ENCODE assay signal across 8 cellular contexts in the genomic region with DNA sequence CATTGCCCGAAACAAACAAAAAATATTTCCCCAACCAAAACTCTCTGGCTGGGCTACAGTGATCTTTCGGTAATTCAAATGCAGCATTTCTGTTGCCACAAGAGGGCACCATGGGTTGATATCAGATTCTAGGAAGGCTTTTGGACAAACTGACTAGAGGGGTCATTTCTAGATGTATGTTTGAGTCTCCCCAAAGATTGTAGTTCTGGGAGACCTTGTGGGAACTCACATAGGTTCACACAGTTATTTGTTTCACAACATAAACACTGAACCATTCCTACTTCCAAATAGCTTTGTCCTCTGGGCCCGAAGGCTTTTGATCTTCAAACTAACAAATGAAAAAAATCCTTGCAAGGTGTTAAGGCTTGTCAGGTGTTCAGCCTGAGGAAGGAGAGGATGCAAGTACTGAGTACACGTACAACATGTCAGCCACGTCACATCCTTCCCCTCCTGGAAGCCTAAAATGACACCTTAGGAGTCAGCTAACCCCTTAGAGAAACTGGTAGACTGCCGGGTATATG. TPM values are rescaled to one million over a fixed set of nuclear protein-coding genes. Genes with fewer than 3 reads are reported as not detected.
DNase-seq lines count a peak whose midpoint lies in the region; ATAC-seq and TF ChIP-seq lines count a peak whose summit lies in the region.

No MANE protein-coding gene starts in this region.

- no peaks in the 10 kb centered on the region for H3K27me3 ChIP-seq in ascending aorta
- H3K27me3 ChIP-seq in hepatocyte = no peaks in the 10 kb centered on the region
- no peaks in the 10 kb centered on the region for H3K27me3 ChIP-seq in spleen (replicated peaks in 1 of 7)

- DNase-seq in NK-92 treated with Interleukin-12 subunit alpha and Interleukin-12 subunit beta, amount 100 ng/mL, for 24 hours (lab: John Stamatoyannopoulos, UW) = peak; percentile 24
- DNase-seq in NK-92 (lab: John Stamatoyannopoulos, UW; ENCODE audit: unreplicated experiment) (no peak), SHP77 (lab: John Stamatoyannopoulos, UW) (peak; percentile 5 to 23), ascending aorta (ENCODE audit: low spot score in 2 of 2) (peak in 1 of 2 donors; percentile 73), hepatocyte (ENCODE audit: low spot score) (peak; percentile 58), spleen (no peak), DMS153 (lab: John Stamatoyannopoulos, UW) (no peak)

- 57% methylated on average over 6 of the region's 6 CpGs for WGBS in hepatocyte (ENCODE audit: low lambda C conversion rate, missing lambda C conversion rate)
- WGBS in spleen, 5 donors = 40 to 45% (median 42%) methylated on average over 6 of the region's 6 CpGs

- TF ChIP-seq POLR2A in spleen (IDR thresholded peaks at IDR 0.05) = no peak

- no peaks in the 10 kb centered on the region for H3K4me1 ChIP-seq in ascending aorta
- H3K4me1 ChIP-seq in hepatocyte (ENCODE audit: insufficient read depth) = no peaks in the 10 kb centered on the region
- H3K4me1 ChIP-seq in spleen = peaks cover 0 to 31% (median 13%) of the 10 kb centered on the region in 6 donors

- H3K9me2 ChIP-seq in hepatocyte (replicated peaks; ENCODE audit: insufficient read depth) = no peaks in the 10 kb centered on the region

- TF ChIP-seq CTCF in ascending aorta (IDR thresholded peaks at IDR 0.05) (peak; percentile 56 to 76 (median 58)), hepatocyte (IDR thresholded peaks at IDR 0.05; ENCODE audit: poor library complexity) (peak; percentile 68), spleen (IDR thresholded peaks at IDR 0.05 in 8 of 11, conservative IDR thresholded peaks at IDR 0.05 in 3 of 11) (peak; percentile 48 to 88 (median 80))

- peak; percentile 69 for ATAC-seq in HG03439 (IDR thresholded peaks at IDR 0.05; ENCODE audit: unreplicated experiment)

- intact Hi-C loops in ascending aorta (cut with DNase I) (loop anchor here (5.0 kb wide), 1 partner anchor 62 kb away; no protein-coding TSS in a partner anchor), spleen (cut with DNase I; ENCODE audit: low total_unique reads) (loop anchor here (5.0 to 10.0 kb wide), 2 partner anchors 73 to 390 kb away; partner anchors contain the start of gene RBM17)

- H4K20me1 ChIP-seq in hepatocyte (ENCODE audit: insufficient read depth, poor library complexity, severe bottlenecking) = no peaks in the 10 kb centered on the region

- H3K9me3 ChIP-seq in ascending aorta = no peaks in the 10 kb centered on the region
- H3K9me3 ChIP-seq in hepatocyte (ENCODE audit: low read depth) = no peaks in the 10 kb centered on the region
- no peaks in the 10 kb centered on the region for H3K9me3 ChIP-seq in spleen

- no peak overlapping the region for H3K4me2 ChIP-seq in hepatocyte

- H3K4me3 ChIP-seq in ascending aorta = no peak overlapping the region
- H3K4me3 ChIP-seq in hepatocyte = no peak overlapping the region
- no peak overlapping the region for H3K4me3 ChIP-seq in spleen

- no peaks in the 10 kb centered on the region for H3K36me3 ChIP-seq in ascending aorta
- no peaks in the 10 kb centered on the region for H3K36me3 ChIP-seq in hepatocyte (replicated peaks; ENCODE audit: insufficient read depth, low read depth)
- H3K36me3 ChIP-seq in spleen = peaks cover 0 to 15% (median 0%) of the 10 kb centered on the region in 6 donors

- no peak overlapping the region for H2AFZ ChIP-seq in hepatocyte

- H3K79me2 ChIP-seq in hepatocyte = no peaks in the 10 kb centered on the region

- H3K27ac ChIP-seq in ascending aorta (no peak overlapping the region), hepatocyte (no peak overlapping the region), spleen (peak overlapping the region in 5 of 8 donors; percentile 13 to 69 (median 38))

RNA-seq across cellular contexts. Expression of gene IL15RA, which starts 37.0 kb away (rescaled TPM):
- total RNA-seq in ascending aorta = 24.8 TPM
- total RNA-seq in hepatocyte = 2.4 and 4.1 TPM in 2 replicates
- 3.8 and 4.2 TPM in 2 replicates for polyA plus RNA-seq in hepatocyte
- total RNA-seq in spleen = 10 to 100 TPM; 18.7 to 37.4 (median 28.6) TPM
- 10 to 100 TPM in 2 of 3 donors, 1 to 10 TPM in 1; 9.9 to 13.8 (median 11.1) TPM for polyA plus RNA-seq in spleen

RNA-seq across cellular contexts. Expression of gene IL2RA, which starts 47.9 kb away (rescaled TPM):
- total RNA-seq in ascending aorta (not detected), hepatocyte (not detected in 2 replicates), spleen (10 to 100 TPM in 5 of 7 donors, 1 to 10 TPM in 2; 3.5 to 78.7 (median 22.8) TPM)
- polyA plus RNA-seq in hepatocyte (not detected in 2 replicates), spleen (1 to 10 TPM; 5.0 to 9.7 (median 5.6) TPM)

Comparison
In these comparisons a context has a peak if more than half of its experiments do, and no peak if none do; other contexts are left out.
1. DNase-seq: peak in NK-92 treated with Interleukin-12 subunit alpha and Interleukin-12 subunit beta, amount 100 ng/mL, for 24 hours (single experiment), SHP77 (2 of 2) and hepatocyte (single experiment); none in NK-92 (single experiment), spleen (single experiment) and DMS153 (single experiment).
2. H3K27ac ChIP-seq: peak in spleen (5 of 8); none in ascending aorta (0 of 2) and hepatocyte (single experiment).
3. Peak in every context shown above with its lines, with median percentiles within 50 percentile points of each other: CTCF ChIP-seq.